ENCODE assay signal across 8 cellular contexts in genomic region chr10:27100800-27101347, GRCh38. TPM values are rescaled to one million over a fixed set of nuclear protein-coding genes. Genes with fewer than 3 reads are reported as not detected.
DNase-seq lines count a peak whose midpoint lies in the region; ATAC-seq and TF ChIP-seq lines count a peak whose summit lies in the region.

No MANE protein-coding gene starts in this region.

- no peaks in the 10 kb centered on the region for H3K9me3 Mint-ChIP-seq in neural progenitor cell

- in situ Hi-C loops in ACHN (cut with HindIII; ENCODE audit: low pct_ligation_motif_present, low pct_unique_long_range_greater_than_20kb, low sequenced_read_pairs): no loop called here

- no peak for ATAC-seq in GM18907 (IDR thresholded peaks at IDR 0.05; ENCODE audit: unreplicated experiment)

- DNase-seq in ACHN (peak; percentile 2), HFF-Myc (ENCODE audit: extremely low read depth, low read depth) (peak; percentile 9), WERI-Rb-1 (no peak), epithelial cell of esophagus (ENCODE audit: low read depth) (no peak), neural progenitor cell (ENCODE audit: low spot score) (peak; percentile 2), LoVo (ENCODE audit: low spot score) (no peak), NCI-H2029 treated with DMSO at 0.1 percent for 48 hours (lab: John Stamatoyannopoulos, UW) (no peak)

- peak overlapping the region; percentile 84 for H2AFZ ChIP-seq in neural progenitor cell (replicated peaks)

- H3K27me3 ChIP-seq in WERI-Rb-1 (ENCODE audit: insufficient read depth, low read depth, severe bottlenecking): no peaks in the 10 kb centered on the region
- no peaks in the 10 kb centered on the region for H3K27me3 ChIP-seq in neural progenitor cell

- H3F3A ChIP-seq in neural progenitor cell (ENCODE audit: low read depth): peaks cover 12% of the 10 kb centered on the region

- H3K4me3 Mint-ChIP-seq in neural progenitor cell: peak overlapping the region; percentile 96

- H3K9me3 ChIP-seq in WERI-Rb-1 (ENCODE audit: severe bottlenecking) (no peaks in the 10 kb centered on the region), neural progenitor cell (ENCODE audit: low read depth) (no peaks in the 10 kb centered on the region)

- peaks cover 3% of the 10 kb centered on the region for H4K20me1 ChIP-seq in neural progenitor cell (ENCODE audit: low read depth)

- H3K4me1 ChIP-seq in neural progenitor cell: no peaks in the 10 kb centered on the region

- peaks cover 7% of the 10 kb centered on the region for H3K27me3 Mint-ChIP-seq in neural progenitor cell (ENCODE audit: insufficient read depth, low read depth)

- peaks cover 17% of the 10 kb centered on the region for H3K4me1 Mint-ChIP-seq in neural progenitor cell

- H3K27ac ChIP-seq in WERI-Rb-1 (peak overlapping the region; percentile 88), neural progenitor cell (no peak overlapping the region)

- H3K4me2 ChIP-seq in neural progenitor cell: peak overlapping the region; percentile 93

- peaks cover 5% of the 10 kb centered on the region for H3K36me3 Mint-ChIP-seq in neural progenitor cell

- TF ChIP-seq CTCF in HFF-Myc (IDR thresholded peaks at IDR 0.05; ENCODE audit: low read depth, low read length, missing control alignments) (no peak), WERI-Rb-1 (IDR thresholded peaks at IDR 0.05; ENCODE audit: low read depth, low read length) (no peak), epithelial cell of esophagus (IDR thresholded peaks at IDR 0.05; ENCODE audit: insufficient read depth, low read depth, low read length, missing control alignments) (no peak), neural progenitor cell (IDR thresholded peaks at IDR 0.05) (no peak)

- H3K9ac ChIP-seq in neural progenitor cell: peak overlapping the region; percentile 10

- H3K27ac Mint-ChIP-seq in neural progenitor cell: peak overlapping the region; percentile 98

- H3K36me3 ChIP-seq in WERI-Rb-1: no peaks in the 10 kb centered on the region
- no peaks in the 10 kb centered on the region for H3K36me3 ChIP-seq in neural progenitor cell

- H3K4me3 ChIP-seq in HFF-Myc (replicated peaks; ENCODE audit: low read depth, low read length): peak overlapping the region; percentile 88
- peak overlapping the region; percentile 65 for H3K4me3 ChIP-seq in WERI-Rb-1 (ENCODE audit: low read depth, low read length)
- H3K4me3 ChIP-seq in epithelial cell of esophagus (ENCODE audit: low read length): peak overlapping the region; percentile 84
- H3K4me3 ChIP-seq in neural progenitor cell: peak overlapping the region; percentile 69

- peaks cover 26% of the 10 kb centered on the region for H3K79me2 ChIP-seq in neural progenitor cell (ENCODE audit: low read depth)

RNA-seq across cellular contexts. Expression of gene ANKRD26, which starts 0.6 kb away (rescaled TPM):
- 16.8 and 22.7 TPM in 2 replicates for total RNA-seq in neural progenitor cell (ENCODE audit: low replicate concordance)

RNA-seq across cellular contexts. Expression of gene YME1L1, which starts 53.3 kb away (rescaled TPM):
- total RNA-seq in neural progenitor cell (ENCODE audit: low replicate concordance): 93.8 and 127 TPM in 2 replicates

RNA-seq across cellular contexts. Expression of gene MASTL, which starts 54.3 kb away (rescaled TPM):
- 56.1 and 84.3 TPM in 2 replicates for total RNA-seq in neural progenitor cell (ENCODE audit: low replicate concordance)

Comparison
In these comparisons a context has a peak if more than half of its experiments do, and no peak if none do; other contexts are left out.
1. DNase-seq: peak in ACHN (single experiment), HFF-Myc (single experiment) and neural progenitor cell (single experiment); none in WERI-Rb-1 (single experiment), epithelial cell of esophagus (single experiment), LoVo (single experiment) and NCI-H2029 treated with DMSO at 0.1 percent for 48 hours (single experiment).
2. Peak in every context shown above with its lines, with median percentiles within 50 percentile points of each other: H3K4me3 ChIP-seq.